ENCODE assay signal across 10 cellular contexts in the genomic region with DNA sequence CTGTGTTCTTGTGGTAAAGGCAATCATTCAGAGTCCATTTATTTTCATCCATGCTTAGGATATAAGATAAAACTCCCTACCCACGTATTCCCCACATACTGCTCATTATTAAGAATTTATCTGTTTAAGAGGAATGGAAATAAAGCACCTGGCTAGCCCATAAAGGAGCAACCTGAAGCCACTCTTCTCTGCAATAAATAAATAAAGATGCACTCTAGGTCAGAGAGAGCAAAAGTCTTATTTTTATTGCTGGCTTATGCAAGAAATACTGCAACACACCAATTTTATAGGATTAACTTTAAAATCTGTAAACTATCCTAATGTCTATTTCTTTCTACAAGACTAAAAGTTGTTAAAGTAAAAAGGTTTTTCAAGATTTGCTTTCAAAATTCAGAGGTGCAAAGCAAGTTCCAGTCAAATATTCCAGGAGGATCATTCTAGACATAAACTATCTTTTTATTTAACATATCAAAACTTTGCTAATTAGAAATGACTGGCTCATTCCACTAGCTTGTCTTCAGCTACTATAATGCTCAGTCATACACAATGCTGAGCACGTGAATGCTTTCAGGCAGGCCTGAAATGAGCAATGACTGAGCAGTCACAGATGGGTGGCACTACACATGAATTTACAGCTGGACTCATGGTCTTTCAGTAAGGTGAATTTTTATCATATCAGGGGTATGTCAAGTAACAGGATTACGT. TPM values are rescaled to one million over a fixed set of nuclear protein-coding genes. Genes with fewer than 3 reads are reported as not detected.
DNase-seq lines count a peak whose midpoint lies in the region; ATAC-seq, FAIRE-seq and TF ChIP-seq lines count a peak whose summit lies in the region.
"Had no signal": no experiment of that assay in that cellular context is flagged by ENCODE, and none has a peak within 500 bp of the region (broad histone marks: within the 10 kb centered on the region; RNA-seq: fewer than 3 reads in every experiment).

No MANE protein-coding gene starts in this region.

- H2AK5ac ChIP-seq in trophoblast cell (ENCODE audit: low read length) = no peak overlapping the region

- no peaks in the 10 kb centered on the region for H3K4me1 Mint-ChIP-seq in T-helper 2 cell treated with Interferon-gamma antibody and Interleukin-4, amounts not matched to agents 5 μg/mL and 100 μg/mL, for 36 hours (ENCODE audit: low read depth)

- no peak overlapping the region for H4K12ac ChIP-seq in trophoblast cell (ENCODE audit: low read depth, low read length)

- H4K91ac ChIP-seq in trophoblast cell (ENCODE audit: low read depth, low read length) = no peak overlapping the region

- H3K4me2 ChIP-seq in PC-9 (peak overlapping the region; percentile 10; the same call in 1 of the 2 replicates), trophoblast cell (ENCODE audit: low read length) (no peak overlapping the region)

- peaks cover 24% of the 10 kb centered on the region for H3F3A ChIP-seq in PC-9 (ENCODE audit: insufficient read depth, low read depth)

- no peak overlapping the region for H2AFZ ChIP-seq in PC-9
- H2AFZ ChIP-seq in trophoblast cell (ENCODE audit: insufficient read depth, low read length, poor library complexity) = no peak overlapping the region

- ATAC-seq in HG02759 (IDR thresholded peaks at IDR 0.05; ENCODE audit: unreplicated experiment) = no peak

- H3K4me3 ChIP-seq in PC-9 (no peak overlapping the region), fibroblast of the aortic adventitia (ENCODE audit: low read depth, low read length) (no peak overlapping the region), trophoblast cell (ENCODE audit: low read depth, low read length) (no peak overlapping the region), WERI-Rb-1 (ENCODE audit: low read depth, low read length) (no peak overlapping the region)
- H3K4me3 ChIP-seq: SJCRH30 had no signal

- no CpG with 5 or more reads among the region's 3 CpGs for WGBS in trophoblast cell (ENCODE audit: extremely low coverage, insufficient coverage, insufficient read length)

- peaks cover 74% of the 10 kb centered on the region for H3K27me3 Mint-ChIP-seq in T-helper 2 cell treated with Interferon-gamma antibody and Interleukin-4, amounts not matched to agents 5 μg/mL and 100 μg/mL, for 36 hours (ENCODE audit: low read depth)

- no peaks in the 10 kb centered on the region for H3K9me3 ChIP-seq in PC-9 (ENCODE audit: insufficient read depth, low read depth)
- no peaks in the 10 kb centered on the region for H3K9me3 ChIP-seq in trophoblast cell (ENCODE audit: insufficient read depth, low read depth, low read length)
- no peaks in the 10 kb centered on the region for H3K9me3 ChIP-seq in WERI-Rb-1 (ENCODE audit: severe bottlenecking)
- H3K9me3 ChIP-seq: SJCRH30 had no signal

- POLR2A ChIA-PET in PC-9 (lab: Charles Lee; ENCODE audit: unreplicated experiment) = no interaction called here

- DNase-seq in H54 (ENCODE audit: insufficient read length, low spot score) (no peak), PC-9 (no peak), fibroblast of the aortic adventitia (ENCODE audit: low read depth) (peak; percentile 24), trophoblast cell (peak; percentile 18 to 47), WERI-Rb-1 (no peak), NK-92 (lab: John Stamatoyannopoulos, UW; ENCODE audit: unreplicated experiment) (no peak)
- DNase-seq in T-helper 2 cell treated with Interferon-gamma antibody and Interleukin-4, amounts not matched to agents 5 μg/mL and 100 μg/mL, for 36 hours (ENCODE audit: low spot score) = no peak
- DNase-seq: SJCRH30 had no signal

- H2BK5ac ChIP-seq in trophoblast cell (ENCODE audit: low read depth, low read length, poor library complexity) = no peak overlapping the region

- H3K23ac ChIP-seq in trophoblast cell (ENCODE audit: low read length) = no peak overlapping the region

- no TSS peak for BruUV-seq in PC-9 (replicated peaks; lab: Mats Ljungman, UMichigan)

- no peak overlapping the region for H3K18ac ChIP-seq in trophoblast cell (ENCODE audit: low read length)

- CTCF ChIA-PET in PC-9 (lab: Charles Lee) = no interaction called here

- H3K14ac ChIP-seq in trophoblast cell (ENCODE audit: low read length) = no peak overlapping the region

- H3K4me3 Mint-ChIP-seq in T-helper 2 cell treated with Interferon-gamma antibody and Interleukin-4, amounts not matched to agents 5 μg/mL and 100 μg/mL, for 36 hours = no peak overlapping the region

- intact Hi-C loops in PC-9 (cut with micrococcal nuclease; ENCODE audit: unreplicated experiment) = no loop called here

- H3K36me3 Mint-ChIP-seq in T-helper 2 cell treated with Interferon-gamma antibody and Interleukin-4, amounts not matched to agents 5 μg/mL and 100 μg/mL, for 36 hours (ENCODE audit: low read depth) = no peaks in the 10 kb centered on the region

- peak; percentile 96 for FAIRE-seq in H54 (lab: Jason Lieb, UNC)

- H3K36me3 ChIP-seq in PC-9 (ENCODE audit: low read depth) (no peaks in the 10 kb centered on the region; the same call in 1 of the 2 replicates), trophoblast cell (ENCODE audit: control insufficient read depth in 1 of 2, insufficient read depth in 2 of 2, low read length in 2 of 2) (peaks cover 0 to 1% of the 10 kb centered on the region in 2 experiments), WERI-Rb-1 (no peaks in the 10 kb centered on the region; the same call in 1 of the 2 replicates)
- H3K36me3 ChIP-seq: SJCRH30 had no signal

- H3K9ac ChIP-seq in trophoblast cell (ENCODE audit: low read length) = no peak overlapping the region

- H4K8ac ChIP-seq in trophoblast cell (ENCODE audit: low read depth, low read length) = no peak overlapping the region

- H3K27ac Mint-ChIP-seq in T-helper 2 cell treated with Interferon-gamma antibody and Interleukin-4, amounts not matched to agents 5 μg/mL and 100 μg/mL, for 36 hours = no peak overlapping the region

- no peaks in the 10 kb centered on the region for H3K9me2 ChIP-seq in PC-9 (ENCODE audit: insufficient read depth)

- no peak for TF ChIP-seq POLR2A in H54 (IDR thresholded peaks at IDR 0.05; ENCODE audit: low read depth, low read length)

- H3K4me1 ChIP-seq in PC-9 (replicated peaks; ENCODE audit: insufficient read depth) = peaks cover 75% of the 10 kb centered on the region
- H3K4me1 ChIP-seq in trophoblast cell (ENCODE audit: control insufficient read depth in 1 of 2, insufficient read depth in 2 of 2, low read length in 2 of 2) = peaks cover 4 to 6% of the 10 kb centered on the region in 2 experiments
- H3K4me1 ChIP-seq: SJCRH30 had no signal

- peaks cover 57% of the 10 kb centered on the region for H4K20me1 ChIP-seq in PC-9 (ENCODE audit: insufficient read depth)

- peak overlapping the region; percentile 42 for H3K4ac ChIP-seq in trophoblast cell (ENCODE audit: low read depth, low read length)

- TF ChIP-seq CTCF in PC-9 (conservative IDR thresholded peaks at IDR 0.05) (no peak), fibroblast of the aortic adventitia (IDR thresholded peaks at IDR 0.05; ENCODE audit: insufficient read depth, low read length) (no peak), WERI-Rb-1 (IDR thresholded peaks at IDR 0.05; ENCODE audit: low read depth, low read length) (no peak)

- H3K27me3 ChIP-seq in PC-9 (ENCODE audit: insufficient read depth, low read depth) (no peaks in the 10 kb centered on the region), trophoblast cell (ENCODE audit: insufficient read depth, low read length) (no peaks in the 10 kb centered on the region), WERI-Rb-1 (ENCODE audit: insufficient read depth, low read depth, severe bottlenecking) (no peaks in the 10 kb centered on the region)
- H3K27me3 ChIP-seq: SJCRH30 had no signal

- H3K79me2 ChIP-seq in PC-9 (ENCODE audit: low read depth) = peaks cover 96% of the 10 kb centered on the region
- H3K79me2 ChIP-seq in trophoblast cell (ENCODE audit: control insufficient read depth, insufficient read depth, low read length, poor library complexity) = peaks cover 9% of the 10 kb centered on the region

- H3K9me3 Mint-ChIP-seq in T-helper 2 cell treated with Interferon-gamma antibody and Interleukin-4, amounts not matched to agents 5 μg/mL and 100 μg/mL, for 36 hours = peaks cover 11% of the 10 kb centered on the region

- no peaks in the 10 kb centered on the region for H3K79me1 ChIP-seq in trophoblast cell (ENCODE audit: low read length)

- H3K27ac ChIP-seq in PC-9 = no peak overlapping the region
- no peak overlapping the region for H3K27ac ChIP-seq in trophoblast cell (ENCODE audit: low read depth, low read length)
- H3K27ac ChIP-seq in WERI-Rb-1 = no peak overlapping the region
- H3K27ac ChIP-seq: SJCRH30 had no signal

- no peak overlapping the region for H2BK12ac ChIP-seq in trophoblast cell (ENCODE audit: low read length)

- H2BK120ac ChIP-seq in trophoblast cell (ENCODE audit: insufficient read depth, low read length, poor library complexity) = no peak overlapping the region

RNA-seq across cellular contexts. Expression of a gene that starts 7.1 kb away (rescaled TPM):
- 152 and 159 TPM in 2 replicates for total RNA-seq in PC-9 (2021)
- total RNA-seq in fibroblast of the aortic adventitia (ENCODE audit: low replicate concordance) = 94.2 and 95.3 TPM in 2 replicates
- polyA plus RNA-seq in trophoblast cell (2013) = 85.2 and 88.6 TPM in 2 replicates
- total RNA-seq: activated CD8-positive, alpha-beta memory T cell treated with anti-CD3 and anti-CD28 coated beads for 36 hours had no signal

Comparison
In these comparisons a context has a peak if more than half of its experiments do, and no peak if none do; other contexts are left out.
1. DNase-seq: peak in fibroblast of the aortic adventitia (single experiment) and trophoblast cell (2 of 2); none in H54 (single experiment), PC-9 (0 of 2), WERI-Rb-1 (single experiment), T-helper 2 cell treated with Interferon-gamma antibody and Interleukin-4, amounts not matched to agents 5 μg/mL and 100 μg/mL, for 36 hours (single experiment) and NK-92 (single experiment).